1 cellular context compared by ENCODE assay signal in genomic region chr7:43577485-43577951, GRCh38.
TF ChIP-seq lines count a peak whose summit lies in the region.

No MANE protein-coding gene starts in this region.

TF ChIP-seq in H1, 55 proteins besides CTCF, POLR2A, EP300 and RAD21 (continued from another document):
- no peak for TF ChIP-seq NANOG (IDR thresholded peaks at IDR 0.05; ENCODE audit: insufficient read depth, low read depth, low read length, poor library complexity, severe bottlenecking)
- TF ChIP-seq CTBP2 (IDR thresholded peaks at IDR 0.05; ENCODE audit: borderline replicate concordance, insufficient read depth, insufficient read length, low read length) = no peak
- TF ChIP-seq E2F6 (IDR thresholded peaks at IDR 0.05) = no peak
